In genomic region chr6:32969685-32970412, GRCh38 we compare ENCODE assay signal across 8 cellular contexts. TPM values are rescaled to one million over a fixed set of nuclear protein-coding genes. Genes with fewer than 3 reads are reported as not detected.
A peak's percentile ranks its signal among the peaks of the same experiment; 100 is the strongest.
DNase-seq lines count a peak whose midpoint lies in the region; ATAC-seq and TF ChIP-seq lines count a peak whose summit lies in the region.

No MANE protein-coding gene starts in this region.

- peak; percentile 77 for TF ChIP-seq POLR2A in ovary (IDR thresholded peaks at IDR 0.05)

- DNase-seq in DMS 273 (lab: John Stamatoyannopoulos, UW; ENCODE audit: unreplicated experiment) (peak; percentile 97), Karpas-422 (peak; percentile 99), SJCRH30 (peak; percentile 88 to 93), glutamatergic neuron (peak; percentile 74), ovary (peak; percentile 81 to 89 (median 82)), type B pancreatic cell (ENCODE audit: extremely low spot score, unreplicated experiment) (peak; percentile 83)
- peak; percentile 82 for DNase-seq in activated naive CD4-positive, alpha-beta T cell treated with anti-CD3 and anti-CD28 coated beads, Interleukin-2, amount 10 ng/mL, durations not matched to agents 7 days and 5 days

- peak overlapping the region; percentile 100 for H3K27ac ChIP-seq in Karpas-422 (ENCODE audit: low read length)
- peak overlapping the region; percentile 100 for H3K27ac ChIP-seq in SJCRH30
- peak overlapping the region; percentile 95 to 98 for H3K27ac ChIP-seq in ovary

- H3K9me3 Mint-ChIP-seq in activated naive CD4-positive, alpha-beta T cell treated with anti-CD3 and anti-CD28 coated beads, Interleukin-2, amount 10 ng/mL, durations not matched to agents 7 days and 5 days = no peaks in the 10 kb centered on the region
- H3K9me3 Mint-ChIP-seq in glutamatergic neuron (ENCODE audit: unreplicated experiment) (peaks cover 36% of the 10 kb centered on the region), type B pancreatic cell (no peaks in the 10 kb centered on the region)

- intact Hi-C loops in ovary (cut with DNase I) = loop anchor here in 1 of 4 donors (10.0 kb wide), 1 partner anchor 775 kb away; the partner anchor contains the start of genes GPSM3 and PBX2

- peak overlapping the region; percentile 89 for H3K4me3 ChIP-seq in Karpas-422 (ENCODE audit: low read length)
- H3K4me3 ChIP-seq in SJCRH30 = peak overlapping the region; percentile 86
- peak overlapping the region; percentile 54 for H3K4me3 ChIP-seq in ovary

- H3K36me3 ChIP-seq in Karpas-422 (ENCODE audit: insufficient read depth, low read length) (peaks cover 31% of the 10 kb centered on the region), SJCRH30 (peaks cover 39% of the 10 kb centered on the region), ovary (no peaks in the 10 kb centered on the region)

- no peak overlapping the region for H2AFZ ChIP-seq in Karpas-422 (ENCODE audit: low read length)

- H3K4me1 ChIP-seq in Karpas-422 (ENCODE audit: low read length) (peaks cover 55% of the 10 kb centered on the region), SJCRH30 (no peaks in the 10 kb centered on the region), ovary (ENCODE audit: insufficient read depth) (peaks cover 5% of the 10 kb centered on the region)

- TF ChIP-seq CTCF in glutamatergic neuron (IDR thresholded peaks at IDR 0.05; ENCODE audit: partially characterized antibody, unreplicated experiment) (peak; percentile 63), ovary (IDR thresholded peaks at IDR 0.05) (peak; percentile 48 to 86 (median 79)), type B pancreatic cell (conservative IDR thresholded peaks at IDR 0.05) (peak; percentile 62)

- H3K9me3 ChIP-seq in Karpas-422 (ENCODE audit: low read length) = no peaks in the 10 kb centered on the region
- no peaks in the 10 kb centered on the region for H3K9me3 ChIP-seq in SJCRH30 (replicated peaks)
- no peaks in the 10 kb centered on the region for H3K9me3 ChIP-seq in ovary

- H3K9ac ChIP-seq in Karpas-422 (ENCODE audit: low read length) = peak overlapping the region; percentile 99

- CTCF ChIA-PET in activated naive CD4-positive, alpha-beta T cell treated with anti-CD3 and anti-CD28 coated beads, Interleukin-2, amount 10 ng/mL, durations not matched to agents 7 days and 5 days (lab: Charles Lee) = interaction anchor here (1.0 to 13.4 kb wide), 4 partner anchors 15 to 102 kb away, joined by 3 to 240 read pairs (median 4); partner anchors contain the start of gene HLA-DMA

- H3K36me3 Mint-ChIP-seq in activated naive CD4-positive, alpha-beta T cell treated with anti-CD3 and anti-CD28 coated beads, Interleukin-2, amount 10 ng/mL, durations not matched to agents 7 days and 5 days = peaks cover 50% of the 10 kb centered on the region
- H3K36me3 Mint-ChIP-seq in glutamatergic neuron (ENCODE audit: unreplicated experiment) (peaks cover 5% of the 10 kb centered on the region), type B pancreatic cell (peaks cover 30% of the 10 kb centered on the region)

- peak overlapping the region; percentile 97 for H3K4me2 ChIP-seq in Karpas-422 (ENCODE audit: low read depth, low read length, poor library complexity, severe bottlenecking)

- peaks cover 28% of the 10 kb centered on the region for H4K20me1 ChIP-seq in Karpas-422 (ENCODE audit: insufficient read depth, low read depth, low read length)

- H3K4me3 Mint-ChIP-seq in activated naive CD4-positive, alpha-beta T cell treated with anti-CD3 and anti-CD28 coated beads, Interleukin-2, amount 10 ng/mL, durations not matched to agents 7 days and 5 days = peak overlapping the region; percentile 85
- H3K4me3 Mint-ChIP-seq in glutamatergic neuron (ENCODE audit: unreplicated experiment) (peak overlapping the region; percentile 97), type B pancreatic cell (peak overlapping the region; percentile 96)

- ATAC-seq in HG02588 (IDR thresholded peaks at IDR 0.05; ENCODE audit: unreplicated experiment) = no peak

- H3K27ac Mint-ChIP-seq in activated naive CD4-positive, alpha-beta T cell treated with anti-CD3 and anti-CD28 coated beads, Interleukin-2, amount 10 ng/mL, durations not matched to agents 7 days and 5 days = peak overlapping the region; percentile 97
- H3K27ac Mint-ChIP-seq in glutamatergic neuron (ENCODE audit: unreplicated experiment) = peak overlapping the region; percentile 100
- peak overlapping the region; percentile 98 for H3K27ac Mint-ChIP-seq in type B pancreatic cell

- peaks cover 55% of the 10 kb centered on the region for H3K79me2 ChIP-seq in Karpas-422 (ENCODE audit: low read length)

- TF ChIP-seq EP300 in ovary (IDR thresholded peaks at IDR 0.05) = peak; percentile 73

- WGBS in ovary, 3 donors = 0 to 1% (median 0%) methylated on average over 19 of the region's 19 CpGs

- peaks cover 10% of the 10 kb centered on the region for H3K27me3 Mint-ChIP-seq in activated naive CD4-positive, alpha-beta T cell treated with anti-CD3 and anti-CD28 coated beads, Interleukin-2, amount 10 ng/mL, durations not matched to agents 7 days and 5 days
- H3K27me3 Mint-ChIP-seq in glutamatergic neuron (ENCODE audit: unreplicated experiment) = peaks cover 34% of the 10 kb centered on the region
- H3K27me3 Mint-ChIP-seq in type B pancreatic cell = peaks cover 3% of the 10 kb centered on the region

- H3K27me3 ChIP-seq in Karpas-422 (ENCODE audit: low read length) (no peaks in the 10 kb centered on the region), SJCRH30 (no peaks in the 10 kb centered on the region), ovary (no peaks in the 10 kb centered on the region)

- peaks cover 23% of the 10 kb centered on the region for H3K4me1 Mint-ChIP-seq in activated naive CD4-positive, alpha-beta T cell treated with anti-CD3 and anti-CD28 coated beads, Interleukin-2, amount 10 ng/mL, durations not matched to agents 7 days and 5 days
- H3K4me1 Mint-ChIP-seq in glutamatergic neuron (ENCODE audit: low read depth, unreplicated experiment) (peaks cover 16% of the 10 kb centered on the region), type B pancreatic cell (ENCODE audit: unreplicated experiment) (peaks cover 18% of the 10 kb centered on the region)

- H3K9me2 ChIP-seq in Karpas-422 (replicated peaks; ENCODE audit: insufficient read depth, low read length) = no peaks in the 10 kb centered on the region

RNA-seq across cellular contexts. Expression of gene BRD2, which starts 1.5 kb away (rescaled TPM):
- 201 and 221 TPM in 2 replicates for total RNA-seq in Karpas-422 (2014; rRNA removed; shearing (Covaris generic); ENCODE audit: low replicate concordance)
- 178 and 199 TPM in 2 replicates for total RNA-seq in SJCRH30 (2014; rRNA removed; shearing (Covaris generic))
- 213 TPM for total RNA-seq in glutamatergic neuron (ENCODE audit: unreplicated experiment)
- total RNA-seq in ovary = 100 to 1,000 TPM; 106 to 196 (median 163) TPM
- polyA plus RNA-seq in ovary = 100 to 1,000 TPM; 128 to 301 TPM
- total RNA-seq in type B pancreatic cell (ENCODE audit: low replicate concordance) = 212 and 241 TPM in 2 replicates

RNA-seq across cellular contexts. Expression of gene HLA-DMA, which starts 17.0 kb away (rescaled TPM):
- 325 and 451 TPM in 2 replicates for total RNA-seq in Karpas-422 (2014; rRNA removed; shearing (Covaris generic); ENCODE audit: low replicate concordance)
- total RNA-seq in SJCRH30 (2014; rRNA removed; shearing (Covaris generic)) = 0.14 and 0.51 TPM in 2 replicates
- 0.76 TPM for total RNA-seq in glutamatergic neuron (ENCODE audit: unreplicated experiment)
- total RNA-seq in ovary = 10 to 100 TPM in 6 of 7 donors, 1 to 10 TPM in 1; 5.7 to 50.4 (median 18.5) TPM
- 100 to 1,000 TPM in 1 of 2 donors, 10 to 100 TPM in 1; 19.2 to 162 TPM for polyA plus RNA-seq in ovary
- 1.5 and 2.0 TPM in 2 replicates for total RNA-seq in type B pancreatic cell (ENCODE audit: low replicate concordance)

RNA-seq across cellular contexts. Expression of gene HLA-DMB, which starts 29.0 kb away (rescaled TPM):
- total RNA-seq in Karpas-422 (2014; rRNA removed; shearing (Covaris generic); ENCODE audit: low replicate concordance) = 116 and 142 TPM in 2 replicates
- total RNA-seq in SJCRH30 (2014; rRNA removed; shearing (Covaris generic)) = not detected in 2 replicates
- not detected for total RNA-seq in glutamatergic neuron (ENCODE audit: unreplicated experiment)
- total RNA-seq in ovary = 10 to 100 TPM in 6 of 7 donors, 1 to 10 TPM in 1; 4.3 to 39.1 (median 12.0) TPM
- 10 to 100 TPM; 11.0 to 70.0 TPM for polyA plus RNA-seq in ovary
- 0.43 and 0.80 TPM in 2 replicates for total RNA-seq in type B pancreatic cell (ENCODE audit: low replicate concordance)

RNA-seq across cellular contexts. Expression of gene HLA-DOA, which starts 39.5 kb away (rescaled TPM):
- 70.0 and 103 TPM in 2 replicates for total RNA-seq in Karpas-422 (2014; rRNA removed; shearing (Covaris generic); ENCODE audit: low replicate concordance)
- total RNA-seq in SJCRH30 (2014; rRNA removed; shearing (Covaris generic)) = 0.16 TPM in 1 of 2 replicates, not detected in the other
- total RNA-seq in glutamatergic neuron (ENCODE audit: unreplicated experiment) = 0.69 TPM
- 10 to 100 TPM in 1 of 7 donors, 1 to 10 TPM in 6; 1.1 to 17.3 (median 6.4) TPM for total RNA-seq in ovary
- polyA plus RNA-seq in ovary = 10 to 100 TPM in 1 of 2 donors, 1 to 10 TPM in 1; 2.5 to 25.3 TPM
- total RNA-seq in type B pancreatic cell (ENCODE audit: low replicate concordance) = 0.52 and 2.5 TPM in 2 replicates
